1 cellular context compared by ENCODE assay signal in genomic region chr1:80171101-80171500, GRCh38.
TF ChIP-seq lines count a peak whose summit lies in the region.

No MANE protein-coding gene starts in this region.

TF ChIP-seq in GM23338, 12 proteins besides CTCF, POLR2A, EP300 and RAD21 (continued from another document):
- TF ChIP-seq ZNF462 (CRISPR knock-in tag; IDR thresholded peaks at IDR 0.05) (no peak), ZNF114 (CRISPR knock-in tag; IDR thresholded peaks at IDR 0.05) (no peak), ZNF331 (CRISPR knock-in tag; IDR thresholded peaks at IDR 0.05; ENCODE audit: low read depth) (no peak)
